8 cellular contexts compared by ENCODE assay signal in the genomic region with DNA sequence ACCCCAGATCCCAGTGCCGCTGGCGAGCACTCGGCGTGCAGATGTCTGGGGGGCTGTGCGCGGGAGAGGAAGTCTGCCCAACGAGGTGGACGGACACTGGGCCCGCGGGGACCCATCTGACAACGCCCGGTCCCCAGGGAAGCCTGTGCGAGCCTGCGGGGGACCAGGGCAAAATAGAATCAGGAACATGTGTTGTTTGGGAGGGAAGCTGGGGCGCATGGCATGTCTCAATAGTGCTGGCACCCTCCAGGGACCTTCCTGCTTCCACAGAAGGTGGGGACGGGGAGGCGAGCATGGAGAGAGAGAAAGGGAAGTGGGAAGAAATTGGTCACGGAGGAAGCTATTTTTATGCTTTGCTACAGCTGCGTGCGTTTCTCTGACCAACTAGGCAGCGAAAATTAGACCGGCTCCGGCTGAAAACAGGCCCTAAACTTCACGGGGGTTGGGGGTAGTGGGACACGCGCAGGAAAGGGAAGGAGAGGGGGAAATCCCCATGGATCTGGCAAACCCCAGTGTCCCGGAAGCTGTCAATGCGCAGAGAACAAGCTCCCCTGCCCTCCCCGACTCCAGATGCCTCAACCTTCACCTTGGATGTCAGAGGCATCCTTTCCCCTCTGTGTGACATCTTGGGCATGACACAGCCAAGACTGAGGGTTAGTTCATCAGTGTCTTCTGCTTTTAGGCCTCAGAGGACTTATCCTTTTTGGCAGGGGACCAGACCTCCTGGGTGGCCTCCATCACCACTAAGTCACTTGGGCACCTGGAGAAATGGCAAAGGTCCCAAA.
DNase-seq lines count a peak whose midpoint lies in the region; ATAC-seq and TF ChIP-seq lines count a peak whose summit lies in the region.

No MANE protein-coding gene starts in this region.

- no peak for TF ChIP-seq POLR2A in NB4 (IDR thresholded peaks at IDR 0.05; ENCODE audit: extremely low read depth, insufficient read length)

- no peak for ATAC-seq in natural killer cell treated with Interleukin-12 subunit alpha and Interleukin-12 subunit beta and Interleukin-15 and Interleukin-18, amount 100 ng/mL, for 72 hours
- no peak for ATAC-seq in GM21723 (IDR thresholded peaks at IDR 0.05; ENCODE audit: unreplicated experiment)

- no peaks in the 10 kb centered on the region for H3K9me3 Mint-ChIP-seq in dendritic cell treated with granulocyte-macrophage colony-stimulating factor and Interleukin-4, amounts not matched to agents 40 ng/mL and 50 ng/mL, for 4 days
- no peaks in the 10 kb centered on the region for H3K9me3 Mint-ChIP-seq in natural killer cell treated with Interleukin-12 subunit alpha and Interleukin-12 subunit beta and Interleukin-15 and Interleukin-18, amount 100 ng/mL, for 72 hours

- peak overlapping the region; percentile 70 for H3K4me3 Mint-ChIP-seq in dendritic cell treated with granulocyte-macrophage colony-stimulating factor and Interleukin-4, amounts not matched to agents 40 ng/mL and 50 ng/mL, for 4 days
- peak overlapping the region; percentile 54 for H3K4me3 Mint-ChIP-seq in natural killer cell treated with Interleukin-12 subunit alpha and Interleukin-12 subunit beta and Interleukin-15 and Interleukin-18, amount 100 ng/mL, for 72 hours

- H3K27me3 Mint-ChIP-seq in dendritic cell treated with granulocyte-macrophage colony-stimulating factor and Interleukin-4, amounts not matched to agents 40 ng/mL and 50 ng/mL, for 4 days: peaks cover 10% of the 10 kb centered on the region
- H3K27me3 Mint-ChIP-seq in natural killer cell treated with Interleukin-12 subunit alpha and Interleukin-12 subunit beta and Interleukin-15 and Interleukin-18, amount 100 ng/mL, for 72 hours: peaks cover 0 to 12% of the 10 kb centered on the region in 2 donors

- DNase-seq in GM12865 (ENCODE audit: low read depth): peak; percentile 51
- DNase-seq in NB4 (ENCODE audit: low read depth): peak; percentile 92
- DNase-seq in natural killer cell treated with Interleukin-12 subunit alpha and Interleukin-12 subunit beta and Interleukin-15 and Interleukin-18, amount 100 ng/mL, for 72 hours (ENCODE audit: low spot score): no peak
- DNase-seq in D341Med (ENCODE audit: low spot score): no peak
- no peak for DNase-seq in NCI-H2107 treated with DMSO at 0.1 percent for 48 hours (lab: John Stamatoyannopoulos, UW; ENCODE audit: unreplicated experiment)
- no peak for DNase-seq in DMS114 treated with DMSO at 0.1 percent for 48 hours (lab: John Stamatoyannopoulos, UW; ENCODE audit: unreplicated experiment)

- intact Hi-C loops in dendritic cell treated with granulocyte-macrophage colony-stimulating factor and Interleukin-4, amounts not matched to agents 40 ng/mL and 50 ng/mL, for 4 days (cut with micrococcal nuclease): loop anchor here (2.0 to 5.0 kb wide), 2 partner anchors 90 to 161 kb away; no protein-coding TSS in a partner anchor

- H3K27ac Mint-ChIP-seq in dendritic cell treated with granulocyte-macrophage colony-stimulating factor and Interleukin-4, amounts not matched to agents 40 ng/mL and 50 ng/mL, for 4 days: peak overlapping the region; percentile 84
- no peak overlapping the region for H3K27ac Mint-ChIP-seq in natural killer cell treated with Interleukin-12 subunit alpha and Interleukin-12 subunit beta and Interleukin-15 and Interleukin-18, amount 100 ng/mL, for 72 hours

- H3K4me1 Mint-ChIP-seq in dendritic cell treated with granulocyte-macrophage colony-stimulating factor and Interleukin-4, amounts not matched to agents 40 ng/mL and 50 ng/mL, for 4 days (ENCODE audit: low read depth): peaks cover 25% of the 10 kb centered on the region
- H3K4me1 Mint-ChIP-seq in natural killer cell treated with Interleukin-12 subunit alpha and Interleukin-12 subunit beta and Interleukin-15 and Interleukin-18, amount 100 ng/mL, for 72 hours (ENCODE audit: low read depth in 2 of 2): peaks cover 0 to 3% of the 10 kb centered on the region in 2 donors

- TF ChIP-seq CTCF in GM12865 (IDR thresholded peaks at IDR 0.05; ENCODE audit: insufficient read depth, low read depth, low read length, missing control alignments) (no peak), NB4 (IDR thresholded peaks at IDR 0.05; ENCODE audit: low read depth, low read length) (no peak)

- H3K36me3 Mint-ChIP-seq in dendritic cell treated with granulocyte-macrophage colony-stimulating factor and Interleukin-4, amounts not matched to agents 40 ng/mL and 50 ng/mL, for 4 days (ENCODE audit: low read depth): no peaks in the 10 kb centered on the region
- H3K36me3 Mint-ChIP-seq in natural killer cell treated with Interleukin-12 subunit alpha and Interleukin-12 subunit beta and Interleukin-15 and Interleukin-18, amount 100 ng/mL, for 72 hours: no peaks in the 10 kb centered on the region

- H3K4me3 ChIP-seq in GM12865 (ENCODE audit: low read depth, low read length) (no peak overlapping the region; the same call in 1 of the 2 replicates), NB4 (ENCODE audit: low read depth, low read length) (peak overlapping the region; percentile 49)

Comparison
In these comparisons a context has a peak if more than half of its experiments do, and no peak if none do; other contexts are left out.
1. DNase-seq: peak in GM12865 (single experiment) and NB4 (single experiment); none in natural killer cell treated with Interleukin-12 subunit alpha and Interleukin-12 subunit beta and Interleukin-15 and Interleukin-18, amount 100 ng/mL, for 72 hours (single experiment), D341Med (single experiment), NCI-H2107 treated with DMSO at 0.1 percent for 48 hours (single experiment) and DMS114 treated with DMSO at 0.1 percent for 48 hours (single experiment).